30 cellular contexts compared by ENCODE assay signal in genomic region chr10:110770243-110770642, GRCh38.
"Had no signal": no experiment of that assay in that cellular context is flagged by ENCODE, and none has a peak within 500 bp of the region (broad histone marks: within the 10 kb centered on the region; RNA-seq: fewer than 3 reads in every experiment).

No MANE protein-coding gene starts in this region.

- ATAC-seq: activated CD4-positive, alpha-beta T cell treated with anti-CD3 and anti-CD28 coated beads for 36 hours; activated CD8-positive, alpha-beta memory T cell treated with anti-CD3 and anti-CD28 coated beads, Interleukin-2, amount 10 ng/mL, durations not matched to agents 7 days and 5 days; activated CD8-positive, alpha-beta T cell treated with anti-CD3 and anti-CD28 coated beads, Interleukin-2, amount 10 ng/mL, durations not matched to agents 7 days and 5 days; activated T-helper 17 cell treated with anti-CD3 and anti-CD28 coated beads, Interleukin-2, amount 50 U/mL, for 72 hours; effector memory CD8-positive, alpha-beta T cell; foreskin keratinocyte; gastrocnemius medialis had no signal

- FAIRE-seq: astrocyte, bronchial epithelial cell had no signal

- H3K27me3 ChIP-seq: brain microvascular endothelial cell, esophagus muscularis mucosa, gastrocnemius medialis had no signal

- H3K9me3 ChIP-seq: esophagus muscularis mucosa, gastrocnemius medialis had no signal

- DNase-seq: activated CD4-positive, alpha-beta memory T cell treated with anti-CD3 and anti-CD28 coated beads for 36 hours; activated CD4-positive, alpha-beta T cell treated with anti-CD3 and anti-CD28 coated beads for 36 hours; activated CD4-positive, alpha-beta T cell treated with anti-CD3 and anti-CD28 coated beads, Interleukin-2, amount 10 ng/mL, durations not matched to agents 24 days and 14 days; activated CD4-positive, CD25-positive, alpha-beta regulatory T cell; activated CD4-positive, CD25-positive, alpha-beta regulatory T cell treated with anti-CD3 and anti-CD28 coated beads, Interleukin-2, amount 50 U/mL, for 72 hours; activated CD8-positive, alpha-beta memory T cell treated with anti-CD3 and anti-CD28 coated beads, Interleukin-2, amount 10 ng/mL, durations not matched to agents 7 days and 5 days; activated CD8-positive, alpha-beta memory T cell treated with anti-CD3 and anti-CD28 coated beads, Interleukin-2, amount 50 U/mL, for 4 hours; activated CD8-positive, alpha-beta T cell treated with anti-CD3 and anti-CD28 coated beads, Interleukin-2, amount 10 ng/mL, durations not matched to agents 7 days and 5 days; activated effector memory CD4-positive, alpha-beta T cell treated with Interleukin-2 at 50 U/mL for 16 hours; activated gamma-delta T cell treated with Interleukin-2 at 50 U/mL for 16 hours; activated naive CD4-positive, alpha-beta T cell treated with anti-CD3 and anti-CD28 coated beads, Interleukin-2, amount 50 U/mL, for 16 hours; activated naive CD4-positive, alpha-beta T cell treated with Interleukin-2 at 50 U/mL for 16 hours; activated T-cell treated with anti-CD3 and anti-CD28 coated beads, Interleukin-2, amount 50 U/mL, for 24 hours; amniotic stem cell; anterior cingulate cortex; brain microvascular endothelial cell; cortex of kidney; dermis blood vessel endothelial cell; effector CD4-positive, alpha-beta T cell; effector memory CD8-positive, alpha-beta T cell; erythroblast; foreskin keratinocyte; gastrocnemius medialis; glutamatergic neuron; T-helper 1 cell; T-helper 2 cell had no signal

- H3K4me3 ChIP-seq: esophagus muscularis mucosa, gastrocnemius medialis had no signal

- H3K36me3 ChIP-seq: brain microvascular endothelial cell, esophagus muscularis mucosa, gastrocnemius medialis had no signal

- H3K27ac ChIP-seq: brain microvascular endothelial cell, esophagus muscularis mucosa, foreskin keratinocyte had no signal
